Comparison of ENCODE assay signal across 8 cellular contexts in the genomic region with DNA sequence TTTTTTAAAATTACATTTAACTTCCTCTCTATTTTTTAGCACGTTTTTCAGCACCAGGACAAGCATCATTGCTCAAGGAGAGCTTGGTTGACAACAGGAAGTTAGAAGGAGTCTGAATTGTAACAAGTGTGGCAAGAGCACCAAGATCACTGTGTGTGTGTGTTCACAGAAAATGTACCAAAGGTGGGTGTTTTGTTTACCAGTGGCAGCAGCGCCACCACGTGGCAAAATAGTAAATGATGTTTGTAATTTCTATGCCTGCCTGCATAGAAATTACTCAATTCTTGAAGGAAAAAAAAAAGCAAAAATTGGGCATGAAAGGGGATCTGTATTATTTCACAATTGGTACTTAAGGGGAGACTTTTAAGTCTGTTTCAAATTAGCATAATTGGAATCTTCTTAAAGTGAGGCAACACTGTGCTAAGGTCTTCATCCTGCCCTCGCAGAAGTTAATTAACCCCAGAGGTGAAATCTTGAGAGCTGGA. TPM values are rescaled to one million over a fixed set of nuclear protein-coding genes. Genes with fewer than 3 reads are reported as not detected.
DNase-seq lines count a peak whose midpoint lies in the region; ATAC-seq, FAIRE-seq and TF ChIP-seq lines count a peak whose summit lies in the region.

No MANE protein-coding gene starts in this region.

- H3K9ac ChIP-seq in Karpas-422 (ENCODE audit: low read length) (no peak overlapping the region), parathyroid adenoma (no peak overlapping the region)

- no peaks in the 10 kb centered on the region for H4K20me1 ChIP-seq in Karpas-422 (ENCODE audit: insufficient read depth, low read depth, low read length)

- H3K27me3 Mint-ChIP-seq in CD8-positive, alpha-beta T cell (ENCODE audit: low read depth): peaks cover 17% of the 10 kb centered on the region

- H3K9me3 ChIP-seq in CD8-positive, alpha-beta T cell (ENCODE audit: low read length): no peaks in the 10 kb centered on the region
- H3K9me3 ChIP-seq in Karpas-422 (ENCODE audit: low read length) (no peaks in the 10 kb centered on the region), parathyroid adenoma (ENCODE audit: control insufficient read depth, low read length) (no peaks in the 10 kb centered on the region)

- H3K9me2 ChIP-seq in Karpas-422 (replicated peaks; ENCODE audit: insufficient read depth, low read length): no peaks in the 10 kb centered on the region

- no peaks in the 10 kb centered on the region for H3K36me3 Mint-ChIP-seq in CD8-positive, alpha-beta T cell

- no peak overlapping the region for H3K4me2 ChIP-seq in Karpas-422 (ENCODE audit: low read depth, low read length, poor library complexity, severe bottlenecking)
- H3K4me2 ChIP-seq in parathyroid adenoma (ENCODE audit: low read length): no peak overlapping the region

- peak; percentile 75 for ATAC-seq in CD8-positive, alpha-beta T cell
- ATAC-seq in GM21390 (IDR thresholded peaks at IDR 0.05; ENCODE audit: unreplicated experiment): peak; percentile 73

- H3K79me2 ChIP-seq in Karpas-422 (ENCODE audit: low read length) (no peaks in the 10 kb centered on the region), parathyroid adenoma (no peaks in the 10 kb centered on the region)

- H3K36me3 ChIP-seq in CD8-positive, alpha-beta T cell (ENCODE audit: insufficient read depth, low read length): no peaks in the 10 kb centered on the region
- H3K36me3 ChIP-seq in Karpas-422 (ENCODE audit: insufficient read depth, low read length) (no peaks in the 10 kb centered on the region), parathyroid adenoma (ENCODE audit: control insufficient read depth, insufficient read depth, low read length) (no peaks in the 10 kb centered on the region)

- TF ChIP-seq CTCF in CD8-positive, alpha-beta T cell (IDR thresholded peaks at IDR 0.05): peak; percentile 79
- TF ChIP-seq CTCF in foreskin fibroblast (IDR thresholded peaks at IDR 0.05; ENCODE audit: low read depth, low read length): peak; percentile 50
- peak; percentile 64 for TF ChIP-seq CTCF in parathyroid adenoma (IDR thresholded peaks at IDR 0.05)

- H3K27ac ChIP-seq in CD8-positive, alpha-beta T cell (ENCODE audit: low read depth, low read length): no peak overlapping the region
- no peak overlapping the region for H3K27ac ChIP-seq in Karpas-422 (ENCODE audit: low read length)
- no peak overlapping the region for H3K27ac ChIP-seq in parathyroid adenoma

- H3K9me3 Mint-ChIP-seq in CD8-positive, alpha-beta T cell: no peaks in the 10 kb centered on the region

- DNase-seq in CD8-positive, alpha-beta T cell: peak; percentile 32 to 68 (median 56)
- peak; percentile 80 for DNase-seq in Karpas-422
- DNase-seq in RCC 7860 (ENCODE audit: low spot score): peak; percentile 41
- peak; percentile 14 for DNase-seq in activated T-helper 1 cell treated with Interleukin-2 at 50 U/mL for 16 hours (ENCODE audit: low read depth)
- peak; percentile 63 to 87 for DNase-seq in foreskin fibroblast
- peak; percentile 58 for DNase-seq in urothelium cell line (ENCODE audit: low spot score)

- no peaks in the 10 kb centered on the region for H3K4me1 ChIP-seq in CD8-positive, alpha-beta T cell (ENCODE audit: insufficient read depth, low read length)
- H3K4me1 ChIP-seq in Karpas-422 (ENCODE audit: low read length) (peaks cover 6% of the 10 kb centered on the region), parathyroid adenoma (no peaks in the 10 kb centered on the region)

- H2AFZ ChIP-seq in Karpas-422 (ENCODE audit: low read length): no peak overlapping the region
- H2AFZ ChIP-seq in parathyroid adenoma: no peak overlapping the region

- FAIRE-seq in RCC 7860 (lab: Jason Lieb, UNC) (peak; percentile 75), urothelium cell line (lab: Jason Lieb, UNC) (no peak)

- no peak overlapping the region for H3K4me3 Mint-ChIP-seq in CD8-positive, alpha-beta T cell

- no peak overlapping the region for H3K27ac Mint-ChIP-seq in CD8-positive, alpha-beta T cell

- POLR2A ChIA-PET in CD8-positive, alpha-beta T cell (lab: Charles Lee): no interaction called here

- H3K4me1 Mint-ChIP-seq in CD8-positive, alpha-beta T cell (ENCODE audit: low read depth): peaks cover 5% of the 10 kb centered on the region

- H3K27me3 ChIP-seq in CD8-positive, alpha-beta T cell (ENCODE audit: insufficient read depth, low read length): no peaks in the 10 kb centered on the region
- H3K27me3 ChIP-seq in Karpas-422 (ENCODE audit: low read length): no peaks in the 10 kb centered on the region
- H3K27me3 ChIP-seq in parathyroid adenoma (ENCODE audit: control insufficient read depth, insufficient read depth, low read length): no peaks in the 10 kb centered on the region

- CTCF ChIA-PET in CD8-positive, alpha-beta T cell (lab: Charles Lee): interaction anchor here (0.6 to 1.8 kb wide), 6 partner anchors 9 to 409 kb away, joined by 3 to 10 read pairs (median 4); no protein-coding TSS in a partner anchor

- no peak overlapping the region for H3K4me3 ChIP-seq in CD8-positive, alpha-beta T cell (ENCODE audit: low read depth, low read length)
- H3K4me3 ChIP-seq in Karpas-422 (ENCODE audit: low read length) (no peak overlapping the region), foreskin fibroblast (ENCODE audit: low read depth in 1 of 2, low read length in 2 of 2) (no peak overlapping the region), parathyroid adenoma (ENCODE audit: low read depth, low read length) (no peak overlapping the region)

- intact Hi-C loops in CD8-positive, alpha-beta T cell (cut with DNase I, micrococcal nuclease): loop anchor here (2.0 kb wide), 2 partner anchors 165 to 407 kb away; no protein-coding TSS in a partner anchor

RNA-seq across cellular contexts. Expression of a gene that starts 7.4 kb away (rescaled TPM):
- 100 to 1,000 TPM; 186 TPM for total RNA-seq in CD8-positive, alpha-beta T cell
- 69.4 and 135 TPM in 2 replicates for total RNA-seq in Karpas-422 (2014; rRNA removed; shearing (Covaris generic); ENCODE audit: low replicate concordance)

RNA-seq across cellular contexts. Expression of a gene that starts 30.5 kb away (rescaled TPM):
- not detected for total RNA-seq in CD8-positive, alpha-beta T cell
- not detected in 2 replicates for total RNA-seq in Karpas-422 (2014; rRNA removed; shearing (Covaris generic); ENCODE audit: low replicate concordance)

Comparison
In these comparisons a context has a peak if more than half of its experiments do, and no peak if none do; other contexts are left out.
1. DNase-seq: peak in every context shown above with its lines; median percentile 80 in Karpas-422; 75 in foreskin fibroblast; 58 in urothelium cell line; 56 in CD8-positive, alpha-beta T cell; 41 in RCC 7860; 14 in activated T-helper 1 cell treated with Interleukin-2 at 50 U/mL for 16 hours.